ENCODE assay signal across 8 cellular contexts in genomic region chr6:153092082-153093013, GRCh38. TPM values are rescaled to one million over a fixed set of nuclear protein-coding genes. Genes with fewer than 3 reads are reported as not detected.
DNase-seq lines count a peak whose midpoint lies in the region; ATAC-seq and TF ChIP-seq lines count a peak whose summit lies in the region.

No MANE protein-coding gene starts in this region.

- peaks cover 2% of the 10 kb centered on the region for H3K27me3 Mint-ChIP-seq in stimulated activated naive CD8-positive, alpha-beta T cell treated with anti-CD3 and anti-CD28 coated beads, Interleukin-15, amount 100 ng/mL, for 72 hours
- no peaks in the 10 kb centered on the region for H3K27me3 Mint-ChIP-seq in GM23338 (ENCODE audit: insufficient read depth, low read depth, poor library complexity)

- no peak overlapping the region for H3K4me3 ChIP-seq in GM23338

- H4K20me1 ChIP-seq in GM23338 (replicated peaks; ENCODE audit: insufficient read depth), result no peaks in the 10 kb centered on the region

- H3K27ac Mint-ChIP-seq in stimulated activated naive CD8-positive, alpha-beta T cell treated with anti-CD3 and anti-CD28 coated beads, Interleukin-15, amount 100 ng/mL, for 72 hours, result no peak overlapping the region
- no peak overlapping the region for H3K27ac Mint-ChIP-seq in GM23338

- no peaks in the 10 kb centered on the region for H3K9me2 ChIP-seq in GM23338 (ENCODE audit: insufficient read depth)

- ATAC-seq in GM18858 (IDR thresholded peaks at IDR 0.05; ENCODE audit: unreplicated experiment) (peak; percentile 81), HG02759 (IDR thresholded peaks at IDR 0.05; ENCODE audit: unreplicated experiment) (peak; percentile 82), foreskin keratinocyte (peak; percentile 63), GM23338 (no peak)
- ATAC-seq in stimulated activated naive CD8-positive, alpha-beta T cell treated with anti-CD3 and anti-CD28 coated beads, Interleukin-15, amount 100 ng/mL, for 72 hours, result no peak

- H3K79me2 ChIP-seq in GM23338 (replicated peaks; ENCODE audit: insufficient read depth), result no peaks in the 10 kb centered on the region

- no peak overlapping the region for H2AFZ ChIP-seq in GM23338

- H3K27ac ChIP-seq in foreskin keratinocyte (no peak overlapping the region), GM23338 (ENCODE audit: low read depth) (no peak overlapping the region)

- no peaks in the 10 kb centered on the region for H3K9me3 Mint-ChIP-seq in stimulated activated naive CD8-positive, alpha-beta T cell treated with anti-CD3 and anti-CD28 coated beads, Interleukin-15, amount 100 ng/mL, for 72 hours
- no peaks in the 10 kb centered on the region for H3K9me3 Mint-ChIP-seq in GM23338

- peaks cover 26% of the 10 kb centered on the region for H3K4me1 ChIP-seq in foreskin keratinocyte
- no peaks in the 10 kb centered on the region for H3K4me1 ChIP-seq in GM23338 (ENCODE audit: insufficient read depth)

- intact Hi-C loops in cardiac septum (cut with DNase I), result no loop called here

- no peaks in the 10 kb centered on the region for H3F3A ChIP-seq in GM23338 (replicated peaks; ENCODE audit: low read depth)

- DNase-seq in NCI-H748 treated with DMSO at 0.1 percent for 48 hours (lab: John Stamatoyannopoulos, UW) (peak; percentile 15), foreskin keratinocyte (peak; percentile 42 to 53), RPMI8226 (no peak), GM23338 (ENCODE audit: low spot score) (no peak), cardiac septum (ENCODE audit: low spot score) (no peak)
- no peak for DNase-seq in stimulated activated naive CD8-positive, alpha-beta T cell treated with anti-CD3 and anti-CD28 coated beads, Interleukin-15, amount 100 ng/mL, for 72 hours

- TF ChIP-seq CTCF in foreskin keratinocyte (conservative IDR thresholded peaks at IDR 0.05) (no peak), GM23338 (conservative IDR thresholded peaks at IDR 0.05; ENCODE audit: low read depth in 2 of 2) (no peak)

- H3K27me3 ChIP-seq in foreskin keratinocyte (no peaks in the 10 kb centered on the region), GM23338 (ENCODE audit: insufficient read depth) (no peaks in the 10 kb centered on the region)

- no peak overlapping the region for H3K4me3 Mint-ChIP-seq in stimulated activated naive CD8-positive, alpha-beta T cell treated with anti-CD3 and anti-CD28 coated beads, Interleukin-15, amount 100 ng/mL, for 72 hours
- H3K4me3 Mint-ChIP-seq in GM23338, result no peak overlapping the region

- H3K36me3 ChIP-seq in GM23338 (ENCODE audit: insufficient read depth), result no peaks in the 10 kb centered on the region

- no peaks in the 10 kb centered on the region for H3K4me1 Mint-ChIP-seq in stimulated activated naive CD8-positive, alpha-beta T cell treated with anti-CD3 and anti-CD28 coated beads, Interleukin-15, amount 100 ng/mL, for 72 hours
- H3K4me1 Mint-ChIP-seq in GM23338, result no peaks in the 10 kb centered on the region

- H3K36me3 Mint-ChIP-seq in GM23338 (ENCODE audit: low read depth), result no peaks in the 10 kb centered on the region

- no peak overlapping the region for H3K4me2 ChIP-seq in GM23338

TF ChIP-seq in GM23338, 12 proteins besides CTCF, POLR2A, EP300 and RAD21 (continues in another document):
- TF ChIP-seq JUNB (IDR thresholded peaks at IDR 0.05; ENCODE audit: unreplicated experiment), result no peak
- TF ChIP-seq NANOG (IDR thresholded peaks at IDR 0.05; ENCODE audit: borderline replicate concordance), result no peak
- no peak for TF ChIP-seq ZNF114 (CRISPR knock-in tag; IDR thresholded peaks at IDR 0.05)
- no peak for TF ChIP-seq STAT1 (IDR thresholded peaks at IDR 0.05; ENCODE audit: unreplicated experiment)
- TF ChIP-seq ZNF331 (CRISPR knock-in tag; IDR thresholded peaks at IDR 0.05; ENCODE audit: low read depth), result no peak
- no peak for TF ChIP-seq EZH2 (IDR thresholded peaks at IDR 0.05; ENCODE audit: low read depth, unreplicated experiment)
- TF ChIP-seq CREB1 (CRISPR knock-in tag; IDR thresholded peaks at IDR 0.05; ENCODE audit: low read depth), result no peak
- TF ChIP-seq REST (IDR thresholded peaks at IDR 0.05; ENCODE audit: unreplicated experiment), result no peak
- no peak for TF ChIP-seq ETS1 (IDR thresholded peaks at IDR 0.05)

RNA-seq across cellular contexts. Expression of gene RGS17, which starts 38.7 kb away (rescaled TPM):
- 0.24 and 0.32 TPM in 2 replicates for total RNA-seq in foreskin keratinocyte
- polyA plus RNA-seq in foreskin keratinocyte, result 0.06 and 0.13 TPM in 2 replicates
- total RNA-seq in GM23338 (2014; rRNA removed; shearing (Covaris generic)), result 8.3 and 12.1 TPM in 2 replicates
- 10.6 and 12.3 TPM in 2 replicates for polyA plus RNA-seq in GM23338 (2016; fragmentation: Nextera tagmentation; extraction: Ambion mirVana)
- total RNA-seq in cardiac septum, result 0.43 TPM

Comparison
In these comparisons a context has a peak if more than half of its experiments do, and no peak if none do; other contexts are left out.
1. ATAC-seq: peak in GM18858 (single experiment), HG02759 (single experiment) and foreskin keratinocyte (single experiment); none in stimulated activated naive CD8-positive, alpha-beta T cell treated with anti-CD3 and anti-CD28 coated beads, Interleukin-15, amount 100 ng/mL, for 72 hours (single experiment) and GM23338 (single experiment).
2. DNase-seq: peak in NCI-H748 treated with DMSO at 0.1 percent for 48 hours (single experiment) and foreskin keratinocyte (2 of 2); none in stimulated activated naive CD8-positive, alpha-beta T cell treated with anti-CD3 and anti-CD28 coated beads, Interleukin-15, amount 100 ng/mL, for 72 hours (0 of 2), RPMI8226 (single experiment), GM23338 (single experiment) and cardiac septum (single experiment).